ENCODE assay signal across 9 cellular contexts in genomic region chr6:158654498-158654897, GRCh38. TPM values are rescaled to one million over a fixed set of nuclear protein-coding genes. Genes with fewer than 3 reads are reported as not detected.
A peak's percentile ranks its signal among the peaks of the same experiment; 100 is the strongest.
DNase-seq lines count a peak whose midpoint lies in the region; ATAC-seq and TF ChIP-seq lines count a peak whose summit lies in the region.
"Had no signal": no experiment of that assay in that cellular context is flagged by ENCODE, and none has a peak within 500 bp of the region (broad histone marks: within the 10 kb centered on the region; RNA-seq: fewer than 3 reads in every experiment).

No MANE protein-coding gene starts in this region.

- TF ChIP-seq POLR2A in prostate gland (IDR thresholded peaks at IDR 0.05) = no peak

- no peaks in the 10 kb centered on the region for H3K9me3 Mint-ChIP-seq in activated naive CD4-positive, alpha-beta T cell treated with anti-CD3 and anti-CD28 coated beads, Interleukin-2, amount 10 ng/mL, durations not matched to agents 7 days and 5 days
- H3K9me3 Mint-ChIP-seq in activated T-helper 17 cell treated with anti-CD3 and anti-CD28 coated beads, Interleukin-2, amount 50 U/mL, for 72 hours = no peaks in the 10 kb centered on the region

- no peak overlapping the region for H3K4me3 ChIP-seq in cardiac muscle cell
- H3K4me3 ChIP-seq in prostate gland = no peak overlapping the region

- ATAC-seq in activated T-helper 17 cell treated with anti-CD3 and anti-CD28 coated beads, Interleukin-2, amount 50 U/mL, for 72 hours (replicated peaks) = no peak
- no peak for ATAC-seq in HG03045 (IDR thresholded peaks at IDR 0.05; ENCODE audit: unreplicated experiment)

- H3K4me1 Mint-ChIP-seq in activated naive CD4-positive, alpha-beta T cell treated with anti-CD3 and anti-CD28 coated beads, Interleukin-2, amount 10 ng/mL, durations not matched to agents 7 days and 5 days = peaks cover 75% of the 10 kb centered on the region
- H3K4me1 Mint-ChIP-seq in activated T-helper 17 cell treated with anti-CD3 and anti-CD28 coated beads, Interleukin-2, amount 50 U/mL, for 72 hours = peaks cover 33% of the 10 kb centered on the region

- peak overlapping the region; percentile 75 for H3K4me3 Mint-ChIP-seq in activated naive CD4-positive, alpha-beta T cell treated with anti-CD3 and anti-CD28 coated beads, Interleukin-2, amount 10 ng/mL, durations not matched to agents 7 days and 5 days
- peak overlapping the region; percentile 83 for H3K4me3 Mint-ChIP-seq in activated T-helper 17 cell treated with anti-CD3 and anti-CD28 coated beads, Interleukin-2, amount 50 U/mL, for 72 hours

- peaks cover 3% of the 10 kb centered on the region for H3K27me3 Mint-ChIP-seq in activated naive CD4-positive, alpha-beta T cell treated with anti-CD3 and anti-CD28 coated beads, Interleukin-2, amount 10 ng/mL, durations not matched to agents 7 days and 5 days
- no peaks in the 10 kb centered on the region for H3K27me3 Mint-ChIP-seq in activated T-helper 17 cell treated with anti-CD3 and anti-CD28 coated beads, Interleukin-2, amount 50 U/mL, for 72 hours

- no peaks in the 10 kb centered on the region for H3K36me3 ChIP-seq in cardiac muscle cell
- H3K36me3 ChIP-seq in prostate gland = no peaks in the 10 kb centered on the region

- 39% methylated on average over 6 of the region's 6 CpGs for WGBS in prostate gland

- intact Hi-C loops in prostate gland (cut with DNase I) = no loop called here

- no peak for DNase-seq in activated naive CD4-positive, alpha-beta T cell treated with anti-CD3 and anti-CD28 coated beads, Interleukin-2, amount 10 ng/mL, durations not matched to agents 7 days and 5 days
- no peak for DNase-seq in activated naive CD4-positive, alpha-beta T cell treated with Interleukin-2 at 50 U/mL for 16 hours
- DNase-seq in cardiac muscle cell (ENCODE audit: low read depth in 1 of 2, low spot score in 1 of 2) = peak; percentile 47 to 88
- no peak for DNase-seq in prostate gland (ENCODE audit: low spot score)
- no peak for DNase-seq in activated CD4-positive, CD25-positive, alpha-beta regulatory T cell (lab: John Stamatoyannopoulos, UW)
- DNase-seq in iPS-NIHi7 (ENCODE audit: extremely low spot score) = no peak

- peak overlapping the region; percentile 100 for H3K27ac Mint-ChIP-seq in activated naive CD4-positive, alpha-beta T cell treated with anti-CD3 and anti-CD28 coated beads, Interleukin-2, amount 10 ng/mL, durations not matched to agents 7 days and 5 days
- peak overlapping the region; percentile 95 for H3K27ac Mint-ChIP-seq in activated T-helper 17 cell treated with anti-CD3 and anti-CD28 coated beads, Interleukin-2, amount 50 U/mL, for 72 hours

- CTCF ChIA-PET in activated naive CD4-positive, alpha-beta T cell treated with anti-CD3 and anti-CD28 coated beads, Interleukin-2, amount 10 ng/mL, durations not matched to agents 7 days and 5 days (lab: Charles Lee) = interaction anchor here (0.9 to 1.1 kb wide), 2 partner anchors 10 to 13 kb away, joined by 3 to 4 read pairs; partner anchors contain the start of gene DYNLT1

- H3K27ac ChIP-seq in cardiac muscle cell = peak overlapping the region; percentile 74
- peak overlapping the region; percentile 43 to 62 for H3K27ac ChIP-seq in prostate gland
- H3K27ac ChIP-seq: VCaP had no signal

- H3K9me3 ChIP-seq in cardiac muscle cell (ENCODE audit: low read depth) (no peaks in the 10 kb centered on the region), prostate gland (no peaks in the 10 kb centered on the region)

- TF ChIP-seq CTCF in cardiac muscle cell (IDR thresholded peaks at IDR 0.05; ENCODE audit: low read depth, low read length) (no peak), prostate gland (IDR thresholded peaks at IDR 0.05) (no peak)

- peaks cover 48% of the 10 kb centered on the region for H3K36me3 Mint-ChIP-seq in activated naive CD4-positive, alpha-beta T cell treated with anti-CD3 and anti-CD28 coated beads, Interleukin-2, amount 10 ng/mL, durations not matched to agents 7 days and 5 days
- H3K36me3 Mint-ChIP-seq in activated T-helper 17 cell treated with anti-CD3 and anti-CD28 coated beads, Interleukin-2, amount 50 U/mL, for 72 hours (ENCODE audit: low read depth) = peaks cover 100% of the 10 kb centered on the region

- H3K27me3 ChIP-seq in cardiac muscle cell (no peaks in the 10 kb centered on the region), prostate gland (replicated peaks; ENCODE audit: insufficient read depth) (no peaks in the 10 kb centered on the region)

- H3K4me1 ChIP-seq in cardiac muscle cell (ENCODE audit: low read depth) (peaks cover 28% of the 10 kb centered on the region), prostate gland (replicated peaks) (no peaks in the 10 kb centered on the region)

RNA-seq across cellular contexts. Expression of gene SYTL3, which starts 4.6 kb away (rescaled TPM):
- total RNA-seq in activated T-helper 17 cell treated with anti-CD3 and anti-CD28 coated beads, Interleukin-2, amount 50 U/mL, for 72 hours = 100 to 1,000 TPM; 118 to 331 TPM
- total RNA-seq in cardiac muscle cell = 6.7 and 9.9 TPM in 2 replicates
- 11.4 and 15.9 TPM in 2 replicates for polyA plus RNA-seq in cardiac muscle cell
- total RNA-seq in prostate gland = 10 to 100 TPM in 1 of 2 donors, 1 to 10 TPM in 1; 9.9 to 12.1 TPM

RNA-seq across cellular contexts. Expression of gene DYNLT1, which starts 10.0 kb away (rescaled TPM):
- 10 to 100 TPM; 82.3 to 89.8 TPM for total RNA-seq in activated T-helper 17 cell treated with anti-CD3 and anti-CD28 coated beads, Interleukin-2, amount 50 U/mL, for 72 hours
- total RNA-seq in cardiac muscle cell = 86.5 and 102 TPM in 2 replicates
- 423 and 459 TPM in 2 replicates for polyA plus RNA-seq in cardiac muscle cell
- 100 to 1,000 TPM in 1 of 2 donors, 10 to 100 TPM in 1; 95.9 to 138 TPM for total RNA-seq in prostate gland

Comparison
In these comparisons a context has a peak if more than half of its experiments do, and no peak if none do; other contexts are left out.
1. DNase-seq: peak in cardiac muscle cell (2 of 2); none in activated naive CD4-positive, alpha-beta T cell treated with anti-CD3 and anti-CD28 coated beads, Interleukin-2, amount 10 ng/mL, durations not matched to agents 7 days and 5 days (single experiment), activated naive CD4-positive, alpha-beta T cell treated with Interleukin-2 at 50 U/mL for 16 hours (single experiment), prostate gland (single experiment), activated CD4-positive, CD25-positive, alpha-beta regulatory T cell (0 of 4) and iPS-NIHi7 (single experiment).
2. RNA of gene SYTL3, which starts 4.6 kb away (total RNA-seq): 118 to 331 TPM in activated T-helper 17 cell treated with anti-CD3 and anti-CD28 coated beads, Interleukin-2, amount 50 U/mL, for 72 hours; 9.9 to 12.1 TPM in prostate gland and 6.7 to 9.9 TPM in cardiac muscle cell; every median in the first group is over 4 times any median in the second.